Comparison of ENCODE assay signal across 10 cellular contexts in genomic region chr10:116270691-116271592, GRCh38. TPM values are rescaled to one million over a fixed set of nuclear protein-coding genes. Genes with fewer than 3 reads are reported as not detected.
DNase-seq lines count a peak whose midpoint lies in the region; ATAC-seq and TF ChIP-seq lines count a peak whose summit lies in the region.
"Had no signal": no experiment of that assay in that cellular context is flagged by ENCODE, and none has a peak within 500 bp of the region (broad histone marks: within the 10 kb centered on the region; RNA-seq: fewer than 3 reads in every experiment).

No MANE protein-coding gene starts in this region.

- H3K4me3 ChIP-seq in AG09309 (ENCODE audit: control insufficient read depth, low read depth, low read length) = peak overlapping the region; percentile 43
- peak overlapping the region; percentile 53 for H3K4me3 ChIP-seq in hepatocyte
- peak overlapping the region; percentile 67 for H3K4me3 ChIP-seq in trophoblast cell (ENCODE audit: low read depth, low read length)

- 11% methylated on average over 39 of the region's 75 CpGs for WGBS in hepatocyte (ENCODE audit: low lambda C conversion rate, missing lambda C conversion rate)
- no CpG with 5 or more reads among the region's 75 CpGs for WGBS in trophoblast cell (ENCODE audit: extremely low coverage, insufficient coverage, insufficient read length)

- no peak overlapping the region for H3K4ac ChIP-seq in trophoblast cell (ENCODE audit: low read depth, low read length)

- H3K27ac Mint-ChIP-seq in immature natural killer cell = no peak overlapping the region
- no peak overlapping the region for H3K27ac Mint-ChIP-seq in activated CD8-positive, alpha-beta memory T cell treated with anti-CD3 and anti-CD28 coated beads, Interleukin-2, amount 10 ng/mL, durations not matched to agents 7 days and 5 days
- H3K27ac Mint-ChIP-seq: stimulated activated naive CD8-positive, alpha-beta T cell treated with anti-CD3 and anti-CD28 coated beads, Interleukin-15, Interleukin-2, amounts not matched to agents 100 ng/mL and 50 ng/mL, for 24 hours had no signal

- peak overlapping the region; percentile 42 for H2AFZ ChIP-seq in hepatocyte
- peak overlapping the region; percentile 17 for H2AFZ ChIP-seq in trophoblast cell (ENCODE audit: insufficient read depth, low read length, poor library complexity)

- no peak overlapping the region for H3K27ac ChIP-seq in hepatocyte
- no peak overlapping the region for H3K27ac ChIP-seq in trophoblast cell (ENCODE audit: low read depth, low read length)
- H3K27ac ChIP-seq: SK-N-MC had no signal

- H2BK12ac ChIP-seq in trophoblast cell (ENCODE audit: low read length) = no peak overlapping the region

- H3K9me3 Mint-ChIP-seq in immature natural killer cell = peaks cover 2 to 29% (median 7%) of the 10 kb centered on the region in 6 donors
- no peaks in the 10 kb centered on the region for H3K9me3 Mint-ChIP-seq in activated CD8-positive, alpha-beta memory T cell treated with anti-CD3 and anti-CD28 coated beads, Interleukin-2, amount 10 ng/mL, durations not matched to agents 7 days and 5 days (ENCODE audit: low read depth)
- H3K9me3 Mint-ChIP-seq: stimulated activated naive CD8-positive, alpha-beta T cell treated with anti-CD3 and anti-CD28 coated beads, Interleukin-15, Interleukin-2, amounts not matched to agents 100 ng/mL and 50 ng/mL, for 24 hours had no signal

- H3K4me1 Mint-ChIP-seq in immature natural killer cell = peaks cover 0 to 2% of the 10 kb centered on the region in 2 donors
- H3K4me1 Mint-ChIP-seq in activated CD8-positive, alpha-beta memory T cell treated with anti-CD3 and anti-CD28 coated beads, Interleukin-2, amount 10 ng/mL, durations not matched to agents 7 days and 5 days = peaks cover 4% of the 10 kb centered on the region

- H2BK120ac ChIP-seq in trophoblast cell (ENCODE audit: insufficient read depth, low read length, poor library complexity) = no peak overlapping the region

- H3K23ac ChIP-seq in trophoblast cell (ENCODE audit: low read length) = no peak overlapping the region

- peak; percentile 43 for ATAC-seq in SK-N-SH treated with all-trans-retinoic acid at 6 μM for 48 hours
- no peak for ATAC-seq in GM21515 (IDR thresholded peaks at IDR 0.05; ENCODE audit: unreplicated experiment)
- no peak for ATAC-seq in activated CD8-positive, alpha-beta memory T cell treated with anti-CD3 and anti-CD28 coated beads, Interleukin-2, amount 10 ng/mL, durations not matched to agents 7 days and 5 days

- H3K27me3 ChIP-seq in hepatocyte (peaks cover 88% of the 10 kb centered on the region), trophoblast cell (ENCODE audit: insufficient read depth, low read length) (peaks cover 56% of the 10 kb centered on the region)

- no peak overlapping the region for H4K8ac ChIP-seq in trophoblast cell (ENCODE audit: low read depth, low read length)

- no peak overlapping the region for H3K18ac ChIP-seq in trophoblast cell (ENCODE audit: low read length)

- peaks cover 0 to 9% (median 6%) of the 10 kb centered on the region in 3 donors for H3K36me3 Mint-ChIP-seq in immature natural killer cell
- peaks cover 3% of the 10 kb centered on the region for H3K36me3 Mint-ChIP-seq in activated CD8-positive, alpha-beta memory T cell treated with anti-CD3 and anti-CD28 coated beads, Interleukin-2, amount 10 ng/mL, durations not matched to agents 7 days and 5 days

- peaks cover 1 to 14% (median 14%) of the 10 kb centered on the region in 3 donors for H3K27me3 Mint-ChIP-seq in immature natural killer cell (ENCODE audit: low read depth in 3 of 3)
- peaks cover 70% of the 10 kb centered on the region for H3K27me3 Mint-ChIP-seq in activated CD8-positive, alpha-beta memory T cell treated with anti-CD3 and anti-CD28 coated beads, Interleukin-2, amount 10 ng/mL, durations not matched to agents 7 days and 5 days

- H3K9ac ChIP-seq in trophoblast cell (ENCODE audit: low read length) = no peak overlapping the region

- H3K36me3 ChIP-seq in hepatocyte (replicated peaks; ENCODE audit: insufficient read depth, low read depth) (no peaks in the 10 kb centered on the region), trophoblast cell (ENCODE audit: control insufficient read depth in 1 of 2, insufficient read depth in 2 of 2, low read length in 2 of 2) (no peaks in the 10 kb centered on the region)

- no peak overlapping the region for H2BK5ac ChIP-seq in trophoblast cell (ENCODE audit: low read depth, low read length, poor library complexity)

- H3K4me2 ChIP-seq in hepatocyte = peak overlapping the region; percentile 93
- H3K4me2 ChIP-seq in trophoblast cell (ENCODE audit: low read length) = peak overlapping the region; percentile 65

- H4K20me1 ChIP-seq in hepatocyte (ENCODE audit: insufficient read depth, poor library complexity, severe bottlenecking) = no peaks in the 10 kb centered on the region

- no peak overlapping the region for H2AK5ac ChIP-seq in trophoblast cell (ENCODE audit: low read length)

- TF ChIP-seq CTCF in AG09309 (IDR thresholded peaks at IDR 0.05; ENCODE audit: control insufficient read depth, insufficient read depth, low read depth, low read length, missing control alignments) (no peak), hepatocyte (IDR thresholded peaks at IDR 0.05; ENCODE audit: poor library complexity) (no peak)

- H4K91ac ChIP-seq in trophoblast cell (ENCODE audit: low read depth, low read length) = no peak overlapping the region

- no peaks in the 10 kb centered on the region for H3K79me1 ChIP-seq in trophoblast cell (ENCODE audit: low read length)

- no peak overlapping the region for H3K14ac ChIP-seq in trophoblast cell (ENCODE audit: low read length)

- H3K4me1 ChIP-seq in hepatocyte (ENCODE audit: insufficient read depth) (peaks cover 23% of the 10 kb centered on the region), trophoblast cell (ENCODE audit: control insufficient read depth in 1 of 2, insufficient read depth in 2 of 2, low read length in 2 of 2) (peaks cover 24 to 26% of the 10 kb centered on the region in 2 experiments)

- CTCF ChIA-PET in activated CD8-positive, alpha-beta memory T cell treated with anti-CD3 and anti-CD28 coated beads, Interleukin-2, amount 10 ng/mL, durations not matched to agents 7 days and 5 days (lab: Charles Lee) = no interaction called here

- no peak overlapping the region for H3K4me3 Mint-ChIP-seq in immature natural killer cell
- H3K4me3 Mint-ChIP-seq in activated CD8-positive, alpha-beta memory T cell treated with anti-CD3 and anti-CD28 coated beads, Interleukin-2, amount 10 ng/mL, durations not matched to agents 7 days and 5 days = no peak overlapping the region
- H3K4me3 Mint-ChIP-seq: stimulated activated naive CD8-positive, alpha-beta T cell treated with anti-CD3 and anti-CD28 coated beads, Interleukin-15, Interleukin-2, amounts not matched to agents 100 ng/mL and 50 ng/mL, for 24 hours had no signal

- DNase-seq in AG09309 (ENCODE audit: low read depth) = no peak
- DNase-seq in hepatocyte (ENCODE audit: low spot score) = peak; percentile 19
- no peak for DNase-seq in trophoblast cell
- no peak for DNase-seq in immature natural killer cell
- no peak for DNase-seq in SIG-M5 treated with dmso at 0.1 percent for 504 hours (lab: John Stamatoyannopoulos, UW; ENCODE audit: unreplicated experiment)
- no peak for DNase-seq in activated CD8-positive, alpha-beta memory T cell treated with anti-CD3 and anti-CD28 coated beads, Interleukin-2, amount 10 ng/mL, durations not matched to agents 7 days and 5 days

- H3K79me2 ChIP-seq in hepatocyte (no peaks in the 10 kb centered on the region), trophoblast cell (ENCODE audit: control insufficient read depth, insufficient read depth, low read length, poor library complexity) (no peaks in the 10 kb centered on the region)

- H4K12ac ChIP-seq in trophoblast cell (ENCODE audit: low read depth, low read length) = no peak overlapping the region

- no peaks in the 10 kb centered on the region for H3K9me2 ChIP-seq in hepatocyte (replicated peaks; ENCODE audit: insufficient read depth)

- H3K9me3 ChIP-seq in hepatocyte (ENCODE audit: low read depth) (no peaks in the 10 kb centered on the region), trophoblast cell (ENCODE audit: insufficient read depth, low read depth, low read length) (peaks cover 7% of the 10 kb centered on the region)

TF ChIP-seq in SK-N-SH treated with all-trans-retinoic acid at 6 μM for 48 hours, 23 proteins besides CTCF, POLR2A, EP300 and RAD21 (continues in another document):
- TF ChIP-seq SNAI2 (CRISPR knock-in tag; IDR thresholded peaks at IDR 0.05) (no peak), CREB5 (CRISPR knock-in tag; IDR thresholded peaks at IDR 0.05; ENCODE audit: low read depth) (no peak)

RNA-seq across cellular contexts. Expression of gene GFRA1, which starts 2.1 kb away (rescaled TPM):
- 2.9 and 4.5 TPM in 2 replicates for total RNA-seq in hepatocyte
- polyA plus RNA-seq in hepatocyte = 0.48 and 1.8 TPM in 2 replicates
- 3.8 and 3.9 TPM in 2 replicates for polyA plus RNA-seq in trophoblast cell (2013)
- polyA plus RNA-seq in immature natural killer cell = not detected
- total RNA-seq in activated CD8-positive, alpha-beta memory T cell treated with anti-CD3 and anti-CD28 coated beads, Interleukin-2, amount 10 ng/mL, durations not matched to agents 7 days and 5 days = not detected

RNA-seq across cellular contexts. Expression of gene CCDC172, which starts 53.3 kb away (rescaled TPM):
- total RNA-seq in hepatocyte = not detected in 2 replicates
- polyA plus RNA-seq in hepatocyte (not detected in 2 replicates), immature natural killer cell (not detected)
- polyA plus RNA-seq in trophoblast cell (2013) = not detected in 2 replicates
- total RNA-seq in activated CD8-positive, alpha-beta memory T cell treated with anti-CD3 and anti-CD28 coated beads, Interleukin-2, amount 10 ng/mL, durations not matched to agents 7 days and 5 days = not detected
